In the genomic region with DNA sequence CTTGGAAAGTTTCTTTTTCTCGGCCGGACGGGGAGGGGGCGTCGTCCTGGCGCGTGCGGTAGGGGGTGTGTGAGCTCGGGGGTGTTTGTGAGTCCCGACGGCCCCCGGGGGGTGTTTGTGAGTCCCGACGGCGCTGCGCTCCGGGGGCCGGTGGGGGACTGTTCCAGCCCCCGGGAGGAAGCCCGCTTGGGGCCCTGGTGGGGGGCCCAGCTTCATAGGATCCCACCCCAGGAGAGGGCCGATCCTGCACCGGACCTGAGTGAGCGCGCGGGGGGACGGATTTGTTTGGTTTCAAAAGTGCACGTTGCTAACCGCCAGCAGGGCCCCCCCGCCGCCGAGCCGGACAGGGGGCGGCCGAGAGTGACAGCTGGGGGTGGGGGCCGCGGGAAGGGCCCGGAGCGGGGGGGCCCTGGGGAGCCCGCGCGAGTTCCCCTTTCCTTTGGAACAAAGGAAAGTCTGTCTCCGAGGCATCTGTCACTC, we compare ENCODE assay signal across 1 cellular context.
TF ChIP-seq lines count a peak whose summit lies in the region.

No MANE protein-coding gene starts in this region.

TF ChIP-seq in HepG2, 621 proteins besides CTCF, POLR2A, EP300 and RAD21 (continued from another document and continues in another):
- TF ChIP-seq, protein P1, sequence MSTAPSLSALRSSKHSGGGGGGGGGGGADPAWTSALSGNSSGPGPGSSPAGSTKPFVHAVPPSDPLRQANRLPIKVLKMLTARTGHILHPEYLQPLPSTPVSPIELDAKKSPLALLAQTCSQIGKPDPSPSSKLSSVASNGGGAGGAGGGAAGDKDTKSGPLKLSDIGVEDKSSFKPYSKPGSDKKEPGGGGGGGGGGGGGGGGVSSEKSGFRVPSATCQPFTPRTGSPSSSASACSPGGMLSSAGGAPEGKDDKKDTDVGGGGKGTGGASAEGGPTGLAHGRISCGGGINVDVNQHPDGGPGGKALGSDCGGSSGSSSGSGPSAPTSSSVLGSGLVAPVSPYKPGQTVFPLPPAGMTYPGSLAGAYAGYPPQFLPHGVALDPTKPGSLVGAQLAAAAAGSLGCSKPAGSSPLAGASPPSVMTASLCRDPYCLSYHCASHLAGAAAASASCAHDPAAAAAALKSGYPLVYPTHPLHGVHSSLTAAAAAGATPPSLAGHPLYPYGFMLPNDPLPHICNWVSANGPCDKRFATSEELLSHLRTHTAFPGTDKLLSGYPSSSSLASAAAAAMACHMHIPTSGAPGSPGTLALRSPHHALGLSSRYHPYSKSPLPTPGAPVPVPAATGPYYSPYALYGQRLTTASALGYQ (CRISPR knock-in tag; IDR thresholded peaks at IDR 0.05) = 0 out of 2 replicates have a peak, but pooled peaks have one; percentile 11
- TF ChIP-seq ZNF572 (CRISPR knock-in tag; IDR thresholded peaks at IDR 0.05) = peak; percentile 54; the same call in 1 of the 2 replicates
- TF ChIP-seq ATF7-NPFF (CRISPR knock-in tag; IDR thresholded peaks at IDR 0.05; ENCODE audit: low read depth) = 0 out of 2 replicates have a peak, but pooled peaks have one; percentile 13
- TF ChIP-seq SPEN (CRISPR knock-in tag; IDR thresholded peaks at IDR 0.05; ENCODE audit: low read depth) = no peak; the same call in 1 of the 2 replicates
- TF ChIP-seq, protein P2, sequence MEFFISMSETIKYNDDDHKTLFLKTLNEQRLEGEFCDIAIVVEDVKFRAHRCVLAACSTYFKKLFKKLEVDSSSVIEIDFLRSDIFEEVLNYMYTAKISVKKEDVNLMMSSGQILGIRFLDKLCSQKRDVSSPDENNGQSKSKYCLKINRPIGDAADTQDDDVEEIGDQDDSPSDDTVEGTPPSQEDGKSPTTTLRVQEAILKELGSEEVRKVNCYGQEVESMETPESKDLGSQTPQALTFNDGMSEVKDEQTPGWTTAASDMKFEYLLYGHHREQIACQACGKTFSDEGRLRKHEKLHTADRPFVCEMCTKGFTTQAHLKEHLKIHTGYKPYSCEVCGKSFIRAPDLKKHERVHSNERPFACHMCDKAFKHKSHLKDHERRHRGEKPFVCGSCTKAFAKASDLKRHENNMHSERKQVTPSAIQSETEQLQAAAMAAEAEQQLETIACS (CRISPR knock-in tag; IDR thresholded peaks at IDR 0.05) = peak; percentile 56; the same call in 1 of the 2 replicates
- peak; percentile 49 for TF ChIP-seq ZBTB7A (CRISPR knock-in tag; IDR thresholded peaks at IDR 0.05)
- no peak; the same call in 1 of the 2 replicates for TF ChIP-seq GFI1 (CRISPR knock-in tag; IDR thresholded peaks at IDR 0.05; ENCODE audit: borderline replicate concordance)
- no peak for TF ChIP-seq SOX13 (IDR thresholded peaks at IDR 0.05)
- peak in 1 of 2 experiments; percentile 6; a peak in 2 of 4 replicates for TF ChIP-seq SOX13 (CRISPR knock-in tag; conservative IDR thresholded peaks at IDR 0.05 in 1 of 2, IDR thresholded peaks at IDR 0.05 in 1 of 2)
- TF ChIP-seq, protein P3, sequence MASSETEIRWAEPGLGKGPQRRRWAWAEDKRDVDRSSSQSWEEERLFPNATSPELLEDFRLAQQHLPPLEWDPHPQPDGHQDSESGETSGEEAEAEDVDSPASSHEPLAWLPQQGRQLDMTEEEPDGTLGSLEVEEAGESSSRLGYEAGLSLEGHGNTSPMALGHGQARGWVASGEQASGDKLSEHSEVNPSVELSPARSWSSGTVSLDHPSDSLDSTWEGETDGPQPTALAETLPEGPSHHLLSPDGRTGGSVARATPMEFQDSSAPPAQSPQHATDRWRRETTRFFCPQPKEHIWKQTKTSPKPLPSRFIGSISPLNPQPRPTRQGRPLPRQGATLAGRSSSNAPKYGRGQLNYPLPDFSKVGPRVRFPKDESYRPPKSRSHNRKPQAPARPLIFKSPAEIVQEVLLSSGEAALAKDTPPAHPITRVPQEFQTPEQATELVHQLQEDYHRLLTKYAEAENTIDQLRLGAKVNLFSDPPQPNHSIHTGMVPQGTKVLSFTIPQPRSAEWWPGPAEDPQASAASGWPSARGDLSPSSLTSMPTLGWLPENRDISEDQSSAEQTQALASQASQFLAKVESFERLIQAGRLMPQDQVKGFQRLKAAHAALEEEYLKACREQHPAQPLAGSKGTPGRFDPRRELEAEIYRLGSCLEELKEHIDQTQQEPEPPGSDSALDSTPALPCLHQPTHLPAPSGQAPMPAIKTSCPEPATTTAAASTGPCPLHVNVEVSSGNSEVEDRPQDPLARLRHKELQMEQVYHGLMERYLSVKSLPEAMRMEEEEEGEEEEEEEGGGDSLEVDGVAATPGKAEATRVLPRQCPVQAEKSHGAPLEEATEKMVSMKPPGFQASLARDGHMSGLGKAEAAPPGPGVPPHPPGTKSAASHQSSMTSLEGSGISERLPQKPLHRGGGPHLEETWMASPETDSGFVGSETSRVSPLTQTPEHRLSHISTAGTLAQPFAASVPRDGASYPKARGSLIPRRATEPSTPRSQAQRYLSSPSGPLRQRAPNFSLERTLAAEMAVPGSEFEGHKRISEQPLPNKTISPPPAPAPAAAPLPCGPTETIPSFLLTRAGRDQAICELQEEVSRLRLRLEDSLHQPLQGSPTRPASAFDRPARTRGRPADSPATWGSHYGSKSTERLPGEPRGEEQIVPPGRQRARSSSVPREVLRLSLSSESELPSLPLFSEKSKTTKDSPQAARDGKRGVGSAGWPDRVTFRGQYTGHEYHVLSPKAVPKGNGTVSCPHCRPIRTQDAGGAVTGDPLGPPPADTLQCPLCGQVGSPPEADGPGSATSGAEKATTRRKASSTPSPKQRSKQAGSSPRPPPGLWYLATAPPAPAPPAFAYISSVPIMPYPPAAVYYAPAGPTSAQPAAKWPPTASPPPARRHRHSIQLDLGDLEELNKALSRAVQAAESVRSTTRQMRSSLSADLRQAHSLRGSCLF (CRISPR knock-in tag; IDR thresholded peaks at IDR 0.05; ENCODE audit: borderline replicate concordance) = no peak
- peak; percentile 18; the same call in 1 of the 2 replicates for TF ChIP-seq THAP11 (CRISPR knock-in tag; IDR thresholded peaks at IDR 0.05)
- TF ChIP-seq, protein P4, sequence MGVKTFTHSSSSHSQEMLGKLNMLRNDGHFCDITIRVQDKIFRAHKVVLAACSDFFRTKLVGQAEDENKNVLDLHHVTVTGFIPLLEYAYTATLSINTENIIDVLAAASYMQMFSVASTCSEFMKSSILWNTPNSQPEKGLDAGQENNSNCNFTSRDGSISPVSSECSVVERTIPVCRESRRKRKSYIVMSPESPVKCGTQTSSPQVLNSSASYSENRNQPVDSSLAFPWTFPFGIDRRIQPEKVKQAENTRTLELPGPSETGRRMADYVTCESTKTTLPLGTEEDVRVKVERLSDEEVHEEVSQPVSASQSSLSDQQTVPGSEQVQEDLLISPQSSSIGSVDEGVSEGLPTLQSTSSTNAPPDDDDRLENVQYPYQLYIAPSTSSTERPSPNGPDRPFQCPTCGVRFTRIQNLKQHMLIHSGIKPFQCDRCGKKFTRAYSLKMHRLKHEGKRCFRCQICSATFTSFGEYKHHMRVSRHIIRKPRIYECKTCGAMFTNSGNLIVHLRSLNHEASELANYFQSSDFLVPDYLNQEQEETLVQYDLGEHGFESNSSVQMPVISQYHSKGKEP (CRISPR knock-in tag; IDR thresholded peaks at IDR 0.05) = 0 out of 2 replicates have a peak, but pooled peaks have one; percentile 18
- 0 out of 2 replicates have a peak, but pooled peaks have one; percentile 38 for TF ChIP-seq TARDBP (CRISPR knock-in tag; IDR thresholded peaks at IDR 0.05)
- peak; percentile 89 for TF ChIP-seq ZBTB7B (CRISPR knock-in tag; IDR thresholded peaks at IDR 0.05)
- TF ChIP-seq SALL1 (CRISPR knock-in tag; IDR thresholded peaks at IDR 0.05) = 0 out of 2 replicates have a peak, but pooled peaks have one; percentile 35
- TF ChIP-seq KLF15 (CRISPR knock-in tag; IDR thresholded peaks at IDR 0.05; ENCODE audit: borderline replicate concordance) = no peak
- TF ChIP-seq, protein P5, sequence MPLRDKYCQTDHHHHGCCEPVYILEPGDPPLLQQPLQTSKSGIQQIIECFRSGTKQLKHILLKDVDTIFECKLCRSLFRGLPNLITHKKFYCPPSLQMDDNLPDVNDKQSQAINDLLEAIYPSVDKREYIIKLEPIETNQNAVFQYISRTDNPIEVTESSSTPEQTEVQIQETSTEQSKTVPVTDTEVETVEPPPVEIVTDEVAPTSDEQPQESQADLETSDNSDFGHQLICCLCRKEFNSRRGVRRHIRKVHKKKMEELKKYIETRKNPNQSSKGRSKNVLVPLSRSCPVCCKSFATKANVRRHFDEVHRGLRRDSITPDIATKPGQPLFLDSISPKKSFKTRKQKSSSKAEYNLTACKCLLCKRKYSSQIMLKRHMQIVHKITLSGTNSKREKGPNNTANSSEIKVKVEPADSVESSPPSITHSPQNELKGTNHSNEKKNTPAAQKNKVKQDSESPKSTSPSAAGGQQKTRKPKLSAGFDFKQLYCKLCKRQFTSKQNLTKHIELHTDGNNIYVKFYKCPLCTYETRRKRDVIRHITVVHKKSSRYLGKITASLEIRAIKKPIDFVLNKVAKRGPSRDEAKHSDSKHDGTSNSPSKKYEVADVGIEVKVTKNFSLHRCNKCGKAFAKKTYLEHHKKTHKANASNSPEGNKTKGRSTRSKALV (CRISPR knock-in tag; IDR thresholded peaks at IDR 0.05) = 0 out of 2 replicates have a peak, but pooled peaks have one; percentile 16
- TF ChIP-seq, protein P6, sequence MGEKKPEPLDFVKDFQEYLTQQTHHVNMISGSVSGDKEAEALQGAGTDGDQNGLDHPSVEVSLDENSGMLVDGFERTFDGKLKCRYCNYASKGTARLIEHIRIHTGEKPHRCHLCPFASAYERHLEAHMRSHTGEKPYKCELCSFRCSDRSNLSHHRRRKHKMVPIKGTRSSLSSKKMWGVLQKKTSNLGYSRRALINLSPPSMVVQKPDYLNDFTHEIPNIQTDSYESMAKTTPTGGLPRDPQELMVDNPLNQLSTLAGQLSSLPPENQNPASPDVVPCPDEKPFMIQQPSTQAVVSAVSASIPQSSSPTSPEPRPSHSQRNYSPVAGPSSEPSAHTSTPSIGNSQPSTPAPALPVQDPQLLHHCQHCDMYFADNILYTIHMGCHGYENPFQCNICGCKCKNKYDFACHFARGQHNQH (CRISPR knock-in tag; IDR thresholded peaks at IDR 0.05) = 0 out of 2 replicates have a peak, but pooled peaks have one; percentile 9
- no peak for TF ChIP-seq ZNF563 (CRISPR knock-in tag; IDR thresholded peaks at IDR 0.05)
- TF ChIP-seq, protein P7, sequence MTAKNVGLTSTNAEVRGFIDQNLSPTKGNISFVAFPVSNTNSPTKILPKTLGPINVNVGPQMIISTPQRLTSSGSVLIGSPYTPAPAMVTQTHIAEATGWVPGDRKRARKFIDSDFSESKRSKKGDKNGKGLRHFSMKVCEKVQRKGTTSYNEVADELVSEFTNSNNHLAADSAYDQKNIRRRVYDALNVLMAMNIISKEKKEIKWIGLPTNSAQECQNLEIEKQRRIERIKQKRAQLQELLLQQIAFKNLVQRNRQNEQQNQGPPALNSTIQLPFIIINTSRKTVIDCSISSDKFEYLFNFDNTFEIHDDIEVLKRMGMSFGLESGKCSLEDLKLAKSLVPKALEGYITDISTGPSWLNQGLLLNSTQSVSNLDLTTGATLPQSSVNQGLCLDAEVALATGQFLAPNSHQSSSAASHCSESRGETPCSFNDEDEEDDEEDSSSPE (CRISPR knock-in tag; IDR thresholded peaks at IDR 0.05) = no peak; the same call in none of the 2 replicates
- 0 out of 2 replicates have a peak, but pooled peaks have one; percentile 3 for TF ChIP-seq ZNF816 (CRISPR knock-in tag; IDR thresholded peaks at IDR 0.05; ENCODE audit: borderline replicate concordance)
- peak; percentile 48 for TF ChIP-seq AGO2 (optimal IDR thresholded peaks at IDR 0.05; ENCODE audit: low read depth, low read length)
- TF ChIP-seq SATB2 (CRISPR knock-in tag; IDR thresholded peaks at IDR 0.05) = no peak
- TF ChIP-seq, protein P8, sequence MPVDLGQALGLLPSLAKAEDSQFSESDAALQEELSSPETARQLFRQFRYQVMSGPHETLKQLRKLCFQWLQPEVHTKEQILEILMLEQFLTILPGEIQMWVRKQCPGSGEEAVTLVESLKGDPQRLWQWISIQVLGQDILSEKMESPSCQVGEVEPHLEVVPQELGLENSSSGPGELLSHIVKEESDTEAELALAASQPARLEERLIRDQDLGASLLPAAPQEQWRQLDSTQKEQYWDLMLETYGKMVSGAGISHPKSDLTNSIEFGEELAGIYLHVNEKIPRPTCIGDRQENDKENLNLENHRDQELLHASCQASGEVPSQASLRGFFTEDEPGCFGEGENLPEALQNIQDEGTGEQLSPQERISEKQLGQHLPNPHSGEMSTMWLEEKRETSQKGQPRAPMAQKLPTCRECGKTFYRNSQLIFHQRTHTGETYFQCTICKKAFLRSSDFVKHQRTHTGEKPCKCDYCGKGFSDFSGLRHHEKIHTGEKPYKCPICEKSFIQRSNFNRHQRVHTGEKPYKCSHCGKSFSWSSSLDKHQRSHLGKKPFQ (CRISPR knock-in tag; IDR thresholded peaks at IDR 0.05; ENCODE audit: insufficient replicate concordance) = peak; percentile 38
- TF ChIP-seq ZNF12 (CRISPR knock-in tag; IDR thresholded peaks at IDR 0.05) = 0 out of 2 replicates have a peak, but pooled peaks have one; percentile 19
- 0 out of 2 replicates have a peak, but pooled peaks have one; percentile 54 for TF ChIP-seq ARHGAP35 (CRISPR knock-in tag; IDR thresholded peaks at IDR 0.05; ENCODE audit: borderline replicate concordance)
- peak; percentile 65 for TF ChIP-seq ZNF768 (CRISPR knock-in tag; IDR thresholded peaks at IDR 0.05)
- TF ChIP-seq ZNF292 (CRISPR knock-in tag; IDR thresholded peaks at IDR 0.05; ENCODE audit: borderline replicate concordance, low read depth) = no peak
- peak; percentile 12; the same call in 1 of the 2 replicates for TF ChIP-seq ZNF367 (CRISPR knock-in tag; IDR thresholded peaks at IDR 0.05; ENCODE audit: borderline replicate concordance)
- peak; percentile 39; the same call in 1 of the 2 replicates for TF ChIP-seq RXRB (CRISPR knock-in tag; IDR thresholded peaks at IDR 0.05; ENCODE audit: borderline replicate concordance)
- TF ChIP-seq FOXM1 (CRISPR knock-in tag; IDR thresholded peaks at IDR 0.05) = peak; percentile 86; the same call in 1 of the 2 replicates
- TF ChIP-seq, protein P9, sequence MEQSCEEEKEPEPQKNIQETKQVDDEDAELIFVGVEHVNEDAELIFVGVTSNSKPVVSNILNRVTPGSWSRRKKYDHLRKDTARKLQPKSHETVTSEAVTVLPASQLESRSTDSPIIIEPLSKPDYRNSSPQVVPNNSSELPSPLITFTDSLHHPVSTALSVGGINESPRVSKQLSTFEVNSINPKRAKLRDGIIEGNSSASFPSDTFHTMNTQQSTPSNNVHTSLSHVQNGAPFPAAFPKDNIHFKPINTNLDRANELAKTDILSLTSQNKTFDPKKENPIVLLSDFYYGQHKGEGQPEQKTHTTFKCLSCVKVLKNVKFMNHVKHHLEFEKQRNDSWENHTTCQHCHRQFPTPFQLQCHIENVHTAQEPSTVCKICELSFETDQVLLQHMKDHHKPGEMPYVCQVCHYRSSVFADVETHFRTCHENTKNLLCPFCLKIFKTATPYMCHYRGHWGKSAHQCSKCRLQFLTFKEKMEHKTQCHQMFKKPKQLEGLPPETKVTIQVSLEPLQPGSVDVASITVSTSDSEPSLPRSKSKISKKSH (CRISPR knock-in tag; IDR thresholded peaks at IDR 0.05; ENCODE audit: borderline replicate concordance) = 0 out of 2 replicates have a peak, but pooled peaks have one; percentile 69
- TF ChIP-seq, protein P10, sequence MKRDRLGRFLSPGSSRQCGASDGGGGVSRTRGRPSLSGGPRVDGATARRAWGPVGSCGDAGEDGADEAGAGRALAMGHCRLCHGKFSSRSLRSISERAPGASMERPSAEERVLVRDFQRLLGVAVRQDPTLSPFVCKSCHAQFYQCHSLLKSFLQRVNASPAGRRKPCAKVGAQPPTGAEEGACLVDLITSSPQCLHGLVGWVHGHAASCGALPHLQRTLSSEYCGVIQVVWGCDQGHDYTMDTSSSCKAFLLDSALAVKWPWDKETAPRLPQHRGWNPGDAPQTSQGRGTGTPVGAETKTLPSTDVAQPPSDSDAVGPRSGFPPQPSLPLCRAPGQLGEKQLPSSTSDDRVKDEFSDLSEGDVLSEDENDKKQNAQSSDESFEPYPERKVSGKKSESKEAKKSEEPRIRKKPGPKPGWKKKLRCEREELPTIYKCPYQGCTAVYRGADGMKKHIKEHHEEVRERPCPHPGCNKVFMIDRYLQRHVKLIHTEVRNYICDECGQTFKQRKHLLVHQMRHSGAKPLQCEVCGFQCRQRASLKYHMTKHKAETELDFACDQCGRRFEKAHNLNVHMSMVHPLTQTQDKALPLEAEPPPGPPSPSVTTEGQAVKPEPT (CRISPR knock-in tag; IDR thresholded peaks at IDR 0.05; ENCODE audit: low read depth) = no peak
